ENCODE assay signal across 42 cellular contexts in the genomic region with DNA sequence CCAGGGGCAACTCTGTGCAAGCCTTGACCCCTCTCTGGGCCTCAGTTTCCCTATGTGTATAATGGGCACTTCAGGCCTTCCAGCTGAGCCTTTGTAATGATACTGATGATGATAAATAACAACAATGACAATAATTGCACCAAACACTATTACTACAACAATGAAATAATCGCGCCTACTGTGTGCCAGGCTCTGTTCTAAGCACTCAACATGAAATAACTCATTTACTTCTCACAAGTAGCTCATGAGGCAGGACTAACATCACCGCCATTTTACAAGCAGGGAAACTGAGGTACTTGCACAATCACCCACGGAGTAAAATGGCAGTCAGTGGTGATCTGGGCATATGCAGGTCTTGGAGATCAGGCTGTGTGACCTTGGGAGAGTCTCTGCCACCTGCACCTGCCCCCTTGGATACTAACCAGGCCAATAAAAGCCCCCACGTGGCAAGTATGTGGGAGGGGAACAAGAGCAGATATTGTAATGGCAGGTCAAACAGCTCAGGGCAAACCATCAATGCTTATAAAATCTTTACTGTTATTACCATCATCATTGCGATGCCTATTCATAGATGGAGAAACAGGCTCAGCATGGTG. TPM values are rescaled to one million over a fixed set of nuclear protein-coding genes. Genes with fewer than 3 reads are reported as not detected.
"Had no signal": no experiment of that assay in that cellular context is flagged by ENCODE, and none has a peak within 500 bp of the region (broad histone marks: within the 10 kb centered on the region; RNA-seq: fewer than 3 reads in every experiment).

No MANE protein-coding gene starts in this region.

- H3K27ac Mint-ChIP-seq: activated naive CD4-positive, alpha-beta T cell treated with anti-CD3 and anti-CD28 coated beads for 36 hours; activated naive CD8-positive, alpha-beta T cell treated with anti-CD3 and anti-CD28 coated beads for 36 hours; activated T-helper 1 cell treated with anti-CD3 and anti-CD28 coated beads, Interleukin-12 subunit alpha, Interleukin-12 subunit beta, Interleukin-2, Interleukin-4 antibody, amounts not matched to agents 30 ng/mL and 10 ng/mL and 1 ng/mL, durations not matched to agents 14 hours and 24 hours and 36 hours; mesothelial cell of epicardium; nephron progenitor cell; stimulated activated memory B cell treated with anti-CD40 and anti-IgM and Interleukin-4, amounts not matched to agents 10 μg/mL and 1 μg/mL and 100 μg/mL, for 72 hours; stimulated activated naive CD8-positive, alpha-beta T cell treated with anti-CD3 and anti-CD28 coated beads, Interleukin-15, amount 100 ng/mL, for 72 hours; T-helper 1 cell treated with Interleukin-12 subunit alpha and Interleukin-12 subunit beta and Interleukin-4 antibody, amounts not matched to agents 30 μg/mL and 1 μg/mL, for 36 hours; type B pancreatic cell had no signal

- H3K36me3 ChIP-seq: uterus had no signal

- H3K4me3 ChIP-seq: adrenal gland, body of pancreas, esophagus squamous epithelium, psoas muscle, smooth muscle cell, uterus had no signal

- H3K9ac ChIP-seq: parathyroid adenoma had no signal

- DNase-seq: activated CD4-positive, alpha-beta T cell treated with anti-CD3 and anti-CD28 coated beads for 48 hours; activated CD4-positive, alpha-beta T cell treated with anti-CD3 and anti-CD28 coated beads, Interleukin-2, amount 50 U/mL, for 48 hours; activated CD8-positive, alpha-beta memory T cell treated with anti-CD3 and anti-CD28 coated beads, Interleukin-2, amount 50 U/mL, for 4 hours; activated effector memory CD4-positive, alpha-beta T cell treated with anti-CD3 and anti-CD28 coated beads, Interleukin-2, amount 50 U/mL, for 16 hours; activated naive CD4-positive, alpha-beta T cell treated with anti-CD3 and anti-CD28 coated beads for 36 hours; activated naive CD8-positive, alpha-beta T cell treated with anti-CD3 and anti-CD28 coated beads for 36 hours; activated T-cell treated with anti-CD3 and anti-CD28 coated beads, Interleukin-2, amount 50 U/mL, for 1 hour; adrenal gland; aorta; body of pancreas; dermis blood vessel endothelial cell; effector CD4-positive, alpha-beta T cell; esophagus squamous epithelium; glutamatergic neuron; naive B cell; nephron progenitor cell; nucleus accumbens; psoas muscle; stimulated activated CD4-positive, alpha-beta T cell treated with anti-CD3 and anti-CD28 coated beads, Interleukin-1b, Interleukin-23, amount 100 ng/mL, for 48 hours; stimulated activated CD4-positive, alpha-beta T cell treated with anti-CD3 and anti-CD28 coated beads, Interleukin-4, amount 100 ng/mL, for 4 hours; stimulated activated CD8-positive, alpha-beta memory T cell treated with anti-CD3 and anti-CD28 coated beads, Interleukin-4, amount 100 ng/mL, for 48 hours; stimulated activated naive CD8-positive, alpha-beta T cell treated with anti-CD3 and anti-CD28 coated beads, Interleukin-15, amount 100 ng/mL, for 72 hours; substantia nigra; T-helper 9 cell; uterus had no signal

- H3K9me3 Mint-ChIP-seq: mesothelial cell of epicardium, nephron progenitor cell, type B pancreatic cell had no signal

- H3K4me1 Mint-ChIP-seq: activated naive CD8-positive, alpha-beta T cell treated with anti-CD3 and anti-CD28 coated beads for 36 hours had no signal

- FAIRE-seq: colon, frontal cortex, islet of Langerhans, TTC549 had no signal

- H2AFZ ChIP-seq: parathyroid adenoma had no signal

- H3K9me3 ChIP-seq: adrenal gland, body of pancreas, psoas muscle had no signal

- ATAC-seq: activated CD4-positive, CD25-positive, alpha-beta regulatory T cell treated with anti-CD3 and anti-CD28 coated beads, Interleukin-2, amount 50 U/mL, for 24 hours; body of pancreas; psoas muscle; stimulated activated memory B cell treated with anti-CD40 and anti-IgM and Interleukin-4, amounts not matched to agents 10 μg/mL and 1 μg/mL and 100 μg/mL, for 72 hours; stimulated activated naive CD8-positive, alpha-beta T cell treated with anti-CD3 and anti-CD28 coated beads, Interleukin-15, amount 100 ng/mL, for 72 hours had no signal

- H3K4me2 ChIP-seq: smooth muscle cell had no signal

- H3K79me2 ChIP-seq: parathyroid adenoma had no signal

- H3K27ac ChIP-seq: adrenal gland, body of pancreas, epithelial cell of prostate, esophagus squamous epithelium, parathyroid adenoma, psoas muscle, uterus, VCaP had no signal

- H3K36me3 Mint-ChIP-seq: activated naive CD8-positive, alpha-beta T cell treated with anti-CD3 and anti-CD28 coated beads for 36 hours had no signal

- H3K27me3 Mint-ChIP-seq: stimulated activated memory B cell treated with anti-CD40 and anti-IgM and Interleukin-4, amounts not matched to agents 10 μg/mL and 1 μg/mL and 100 μg/mL, for 72 hours; type B pancreatic cell had no signal

- H3K4me1 ChIP-seq: parathyroid adenoma, psoas muscle, uterus had no signal

- H3K27me3 ChIP-seq: adrenal gland, body of pancreas, esophagus squamous epithelium, uterus had no signal

- H3K4me3 Mint-ChIP-seq: activated naive CD4-positive, alpha-beta T cell treated with anti-CD3 and anti-CD28 coated beads for 36 hours; activated naive CD8-positive, alpha-beta T cell treated with anti-CD3 and anti-CD28 coated beads for 36 hours; activated T-helper 1 cell treated with anti-CD3 and anti-CD28 coated beads, Interleukin-12 subunit alpha, Interleukin-12 subunit beta, Interleukin-2, Interleukin-4 antibody, amounts not matched to agents 30 ng/mL and 10 ng/mL and 1 ng/mL, durations not matched to agents 14 hours and 24 hours and 36 hours; mesothelial cell of epicardium; naive B cell; nephron progenitor cell; stimulated activated memory B cell treated with anti-CD40 and anti-IgM and Interleukin-4, amounts not matched to agents 10 μg/mL and 1 μg/mL and 100 μg/mL, for 72 hours; stimulated activated naive CD8-positive, alpha-beta T cell treated with anti-CD3 and anti-CD28 coated beads, Interleukin-15, amount 100 ng/mL, for 72 hours; T-helper 1 cell treated with Interleukin-12 subunit alpha and Interleukin-12 subunit beta and Interleukin-4 antibody, amounts not matched to agents 30 μg/mL and 1 μg/mL, for 36 hours; type B pancreatic cell had no signal

RNA-seq across cellular contexts. Expression of a gene that starts 0.5 kb away (rescaled TPM):
- total RNA-seq: activated CD8-positive, alpha-beta memory T cell treated with anti-CD3 and anti-CD28 coated beads for 36 hours; activated naive CD4-positive, alpha-beta T cell treated with anti-CD3 and anti-CD28 coated beads for 36 hours; activated naive CD8-positive, alpha-beta T cell treated with anti-CD3 and anti-CD28 coated beads for 36 hours; activated T-helper 1 cell treated with anti-CD3 and anti-CD28 coated beads, Interleukin-12 subunit alpha, Interleukin-12 subunit beta, Interleukin-2, Interleukin-4 antibody, amounts not matched to agents 30 ng/mL and 10 ng/mL and 1 ng/mL, durations not matched to agents 14 hours and 24 hours and 36 hours; aorta; body of pancreas; dermis blood vessel endothelial cell; esophagus squamous epithelium; frontal cortex; lower leg skin had no signal

RNA-seq across cellular contexts. Expression of a gene that starts 57.1 kb away (rescaled TPM):
- total RNA-seq: activated CD8-positive, alpha-beta memory T cell treated with anti-CD3 and anti-CD28 coated beads for 36 hours; activated naive CD4-positive, alpha-beta T cell treated with anti-CD3 and anti-CD28 coated beads for 36 hours; activated naive CD8-positive, alpha-beta T cell treated with anti-CD3 and anti-CD28 coated beads for 36 hours; activated T-helper 1 cell treated with anti-CD3 and anti-CD28 coated beads, Interleukin-12 subunit alpha, Interleukin-12 subunit beta, Interleukin-2, Interleukin-4 antibody, amounts not matched to agents 30 ng/mL and 10 ng/mL and 1 ng/mL, durations not matched to agents 14 hours and 24 hours and 36 hours; adrenal gland; aorta; body of pancreas; dermis blood vessel endothelial cell; esophagus squamous epithelium; frontal cortex; lower leg skin; mesothelial cell of epicardium; psoas muscle; smooth muscle cell; uterus had no signal
- polyA plus RNA-seq: adrenal gland, aorta, psoas muscle, smooth muscle cell, thymus had no signal
